In genomic region chr17:43760254-43760852, GRCh38 we compare ENCODE assay signal across 7 cellular contexts. TPM values are rescaled to one million over a fixed set of nuclear protein-coding genes. Genes with fewer than 3 reads are reported as not detected.
DNase-seq lines count a peak whose midpoint lies in the region; FAIRE-seq and TF ChIP-seq lines count a peak whose summit lies in the region.

No MANE protein-coding gene starts in this region.

- no peak for TF ChIP-seq POLR2A in ovary (IDR thresholded peaks at IDR 0.05)
- TF ChIP-seq POLR2A in transverse colon (IDR thresholded peaks at IDR 0.05), result no peak

- H3K4me1 Mint-ChIP-seq in activated naive CD4-positive, alpha-beta T cell treated with anti-CD3 and anti-CD28 coated beads, Interleukin-2, amount 10 ng/mL, durations not matched to agents 7 days and 5 days, result peaks cover 5% of the 10 kb centered on the region

- no peaks in the 10 kb centered on the region for H3K36me3 ChIP-seq in SK-N-SH (replicated peaks in 1 of 2; ENCODE audit: control insufficient read depth in 1 of 2, insufficient read depth in 2 of 2, low read length in 1 of 2)
- no peaks in the 10 kb centered on the region for H3K36me3 ChIP-seq in ovary
- H3K36me3 ChIP-seq in transverse colon, result no peaks in the 10 kb centered on the region

- H3F3A ChIP-seq in SK-N-SH (replicated peaks; ENCODE audit: insufficient read depth), result peaks cover 7% of the 10 kb centered on the region

- peak; percentile 100 for TF ChIP-seq RAD21 in SK-N-SH (IDR thresholded peaks at IDR 0.05; ENCODE audit: low read length)

- H3K9me3 Mint-ChIP-seq in activated naive CD4-positive, alpha-beta T cell treated with anti-CD3 and anti-CD28 coated beads, Interleukin-2, amount 10 ng/mL, durations not matched to agents 7 days and 5 days, result no peaks in the 10 kb centered on the region

- TF ChIP-seq EP300 in SK-N-SH (IDR thresholded peaks at IDR 0.05; ENCODE audit: borderline replicate concordance in 1 of 2, low read depth in 1 of 2, low read length in 1 of 2), result no peak
- no peak for TF ChIP-seq EP300 in ovary (IDR thresholded peaks at IDR 0.05)
- TF ChIP-seq EP300 in transverse colon (IDR thresholded peaks at IDR 0.05; ENCODE audit: low read depth), result no peak

- no peaks in the 10 kb centered on the region for H3K27me3 ChIP-seq in SK-N-SH (ENCODE audit: insufficient read depth)
- H3K27me3 ChIP-seq in ovary, result no peaks in the 10 kb centered on the region
- peaks cover 33% of the 10 kb centered on the region for H3K27me3 ChIP-seq in transverse colon

- H3K9me2 ChIP-seq in SK-N-SH, result no peaks in the 10 kb centered on the region

- H3K4me3 ChIP-seq in SK-N-SH (ENCODE audit: low read depth in 2 of 2, low read length in 1 of 2) (peak overlapping the region in 1 of 2 experiments; percentile 45; a peak in 1 of 4 replicates), ovary (no peak overlapping the region), transverse colon (no peak overlapping the region)

- DNase-seq in GM18507 (ENCODE audit: extremely low spot score, insufficient read length, low read depth) (peak; percentile 81), NCI-H1105 (lab: John Stamatoyannopoulos, UW) (peak; percentile 75), SK-N-SH (peak; percentile 94), glomerular visceral epithelial cell (ENCODE audit: extremely low spot score) (peak; percentile 94), ovary (peak; percentile 84 to 93 (median 90)), transverse colon (peak; percentile 96)
- DNase-seq in activated naive CD4-positive, alpha-beta T cell treated with anti-CD3 and anti-CD28 coated beads, Interleukin-2, amount 10 ng/mL, durations not matched to agents 7 days and 5 days, result peak; percentile 95

- no peak overlapping the region for H3K27ac Mint-ChIP-seq in activated naive CD4-positive, alpha-beta T cell treated with anti-CD3 and anti-CD28 coated beads, Interleukin-2, amount 10 ng/mL, durations not matched to agents 7 days and 5 days

- no peak overlapping the region for H3K4me3 Mint-ChIP-seq in activated naive CD4-positive, alpha-beta T cell treated with anti-CD3 and anti-CD28 coated beads, Interleukin-2, amount 10 ng/mL, durations not matched to agents 7 days and 5 days

- H3K79me2 ChIP-seq in SK-N-SH (ENCODE audit: insufficient read depth), result no peaks in the 10 kb centered on the region

- TF ChIP-seq CTCF in SK-N-SH (IDR thresholded peaks at IDR 0.05) (peak; percentile 99), ovary (IDR thresholded peaks at IDR 0.05) (peak; percentile 85 to 94 (median 88)), transverse colon (IDR thresholded peaks at IDR 0.05) (peak; percentile 95 to 99 (median 97))

- peak; percentile 99 for FAIRE-seq in GM18507 (lab: Jason Lieb, UNC)

- H2AFZ ChIP-seq in SK-N-SH (ENCODE audit: low read depth), result peak overlapping the region; percentile 44; the same call in 1 of the 2 replicates

- H3K4me1 ChIP-seq in SK-N-SH (ENCODE audit: control insufficient read depth in 1 of 2, insufficient read depth in 2 of 2, low read depth in 1 of 2, low read length in 1 of 2) (peaks cover 0 to 6% of the 10 kb centered on the region in 2 experiments; a peak in 1 of 4 replicates), ovary (ENCODE audit: insufficient read depth) (peaks cover 2% of the 10 kb centered on the region), transverse colon (peaks cover 0 to 10% (median 6%) of the 10 kb centered on the region in 4 donors)

- H3K4me2 ChIP-seq in SK-N-SH, result no peak overlapping the region

- intact Hi-C loops in ovary (cut with DNase I), result loop anchor here in 1 of 4 donors (10.0 kb wide), 1 partner anchor 186 kb away; no protein-coding TSS in a partner anchor
- intact Hi-C loops in transverse colon (cut with DNase I; ENCODE audit: low total_unique reads), result loop anchor here (2.0 kb wide), 1 partner anchor 66 kb away; no protein-coding TSS in a partner anchor

- H4K20me1 ChIP-seq in SK-N-SH (ENCODE audit: insufficient read depth), result no peaks in the 10 kb centered on the region

- 12% methylated on average over 10 of the region's 10 CpGs for WGBS in SK-N-SH (ENCODE audit: low lambda C conversion rate)
- WGBS in ovary, 3 donors, result 0 to 2% (median 1%) methylated on average over 10 of the region's 10 CpGs
- WGBS in transverse colon (ENCODE audit: low coverage in 1 of 2), 2 donors, result 0 to 9% methylated on average over 1 to 10 of the region's 10 CpGs

- POLR2A ChIA-PET in SK-N-SH (lab: Yijun Ruan, JAX), result interaction anchor here (0.5 to 0.7 kb wide), 3 partner anchors 13 to 46 kb away, joined by 3 to 5 read pairs (median 3); partner anchors contain the start of gene DUSP3

- H3K9me3 ChIP-seq in SK-N-SH (no peaks in the 10 kb centered on the region), ovary (no peaks in the 10 kb centered on the region), transverse colon (no peaks in the 10 kb centered on the region)

- in situ Hi-C loops in transverse colon (cut with MboI; ENCODE audit: low pct_ligation_motif_present in 1 of 4, low pct_unique_long_range_greater_than_20kb in 1 of 4, low sequenced_read_pairs in 3 of 4), result loop anchor here in 2 of 4 donors (5.0 to 10.0 kb wide), 3 partner anchors 63 to 186 kb away; no protein-coding TSS in a partner anchor

- no peaks in the 10 kb centered on the region for H3K36me3 Mint-ChIP-seq in activated naive CD4-positive, alpha-beta T cell treated with anti-CD3 and anti-CD28 coated beads, Interleukin-2, amount 10 ng/mL, durations not matched to agents 7 days and 5 days

- H3K27me3 Mint-ChIP-seq in activated naive CD4-positive, alpha-beta T cell treated with anti-CD3 and anti-CD28 coated beads, Interleukin-2, amount 10 ng/mL, durations not matched to agents 7 days and 5 days, result peaks cover 45% of the 10 kb centered on the region

- H3K9ac ChIP-seq in SK-N-SH, result no peak overlapping the region

- CTCF ChIA-PET in SK-N-SH (lab: Yijun Ruan, JAX), result interaction anchor here (0.6 to 7.9 kb wide), 36 partner anchors 8 to 303 kb away, joined by 3 to 97 read pairs (median 6); partner anchors contain the start of genes CFAP97D1, DUSP3 and MEOX1
- CTCF ChIA-PET in activated naive CD4-positive, alpha-beta T cell treated with anti-CD3 and anti-CD28 coated beads, Interleukin-2, amount 10 ng/mL, durations not matched to agents 7 days and 5 days (lab: Charles Lee), result interaction anchor here (0.6 to 13.8 kb wide), 18 partner anchors 9 to 226 kb away, joined by 3 to 445 read pairs (median 4); no protein-coding TSS in a partner anchor

- H3K27ac ChIP-seq in SK-N-SH (ENCODE audit: low read depth in 2 of 2, low read length in 1 of 2) (no peak overlapping the region), ovary (no peak overlapping the region), transverse colon (peak overlapping the region in 2 of 4 donors; percentile 34 to 38)

TF ChIP-seq in SK-N-SH, 30 proteins besides CTCF, POLR2A, EP300 and RAD21:
- 0 out of 2 replicates have a peak, but pooled peaks have one; percentile 32 for TF ChIP-seq SIN3A (IDR thresholded peaks at IDR 0.05; ENCODE audit: borderline replicate concordance, low read depth, low read length)
- peak; percentile 50 for TF ChIP-seq CHD2 (IDR thresholded peaks at IDR 0.05; ENCODE audit: low read length, partially characterized antibody)
- TF ChIP-seq SMC3 (IDR thresholded peaks at IDR 0.05; ENCODE audit: low read depth, low read length), result peak; percentile 100
- TF ChIP-seq JUND (IDR thresholded peaks at IDR 0.05), result no peak
- TF ChIP-seq NRF1 (IDR thresholded peaks at IDR 0.05; ENCODE audit: low read depth, low read length), result 0 out of 2 replicates have a peak, but pooled peaks have one; percentile 25
- TF ChIP-seq, protein P1, sequence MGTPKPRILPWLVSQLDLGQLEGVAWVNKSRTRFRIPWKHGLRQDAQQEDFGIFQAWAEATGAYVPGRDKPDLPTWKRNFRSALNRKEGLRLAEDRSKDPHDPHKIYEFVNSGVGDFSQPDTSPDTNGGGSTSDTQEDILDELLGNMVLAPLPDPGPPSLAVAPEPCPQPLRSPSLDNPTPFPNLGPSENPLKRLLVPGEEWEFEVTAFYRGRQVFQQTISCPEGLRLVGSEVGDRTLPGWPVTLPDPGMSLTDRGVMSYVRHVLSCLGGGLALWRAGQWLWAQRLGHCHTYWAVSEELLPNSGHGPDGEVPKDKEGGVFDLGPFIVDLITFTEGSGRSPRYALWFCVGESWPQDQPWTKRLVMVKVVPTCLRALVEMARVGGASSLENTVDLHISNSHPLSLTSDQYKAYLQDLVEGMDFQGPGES (IDR thresholded peaks at IDR 0.05; ENCODE audit: low read depth, low read length), result peak; percentile 5; the same call in 1 of the 2 replicates

RNA-seq across cellular contexts. Expression of gene SOST, which starts 1.8 kb away (rescaled TPM):
- polyA plus RNA-seq in SK-N-SH (2012; rRNA removed) (not detected in 2 replicates), ovary (under 1 TPM in 1 of 2 donors, not detected in 1; 0.30 TPM)
- 0.01 TPM in 1 of 2 replicates, not detected in the other for polyA plus RNA-seq in SK-N-SH (2012; cell fraction: cytosol; rRNA removed)
- polyA plus RNA-seq in SK-N-SH (2012; cell fraction: nucleus; rRNA removed), result not detected in 2 replicates
- total RNA-seq in ovary (not detected), transverse colon (not detected)

RNA-seq across cellular contexts. Expression of gene DUSP3, which starts 18.4 kb away (rescaled TPM):
- polyA plus RNA-seq in SK-N-SH (2012; rRNA removed), result 31.5 and 39.7 TPM in 2 replicates
- polyA plus RNA-seq in SK-N-SH (2012; cell fraction: cytosol; rRNA removed), result 28.3 and 29.9 TPM in 2 replicates
- polyA plus RNA-seq in SK-N-SH (2012; cell fraction: nucleus; rRNA removed), result 45.7 and 61.0 TPM in 2 replicates
- total RNA-seq in ovary, result 10 to 100 TPM; 14.2 to 38.7 (median 33.0) TPM
- polyA plus RNA-seq in ovary, result 10 to 100 TPM; 13.4 to 60.4 TPM
- 100 to 1,000 TPM in 1 of 4 donors, 10 to 100 TPM in 3; 52.7 to 145 (median 70.9) TPM for total RNA-seq in transverse colon

RNA-seq across cellular contexts. Expression of gene CFAP97D1, which starts 19.9 kb away (rescaled TPM):
- 0.02 TPM in 2 replicates for polyA plus RNA-seq in SK-N-SH (2012; rRNA removed)
- polyA plus RNA-seq in SK-N-SH (2012; cell fraction: cytosol; rRNA removed), result 0.03 TPM in 1 of 2 replicates, not detected in the other
- polyA plus RNA-seq in SK-N-SH (2012; cell fraction: nucleus; rRNA removed), result 0.01 and 0.04 TPM in 2 replicates
- total RNA-seq in ovary, result under 1 TPM in 1 of 7 donors, not detected in 6; 0.15 TPM
- not detected for polyA plus RNA-seq in ovary
- total RNA-seq in transverse colon, result not detected
